ENCODE assay signal across 8 cellular contexts in the genomic region with DNA sequence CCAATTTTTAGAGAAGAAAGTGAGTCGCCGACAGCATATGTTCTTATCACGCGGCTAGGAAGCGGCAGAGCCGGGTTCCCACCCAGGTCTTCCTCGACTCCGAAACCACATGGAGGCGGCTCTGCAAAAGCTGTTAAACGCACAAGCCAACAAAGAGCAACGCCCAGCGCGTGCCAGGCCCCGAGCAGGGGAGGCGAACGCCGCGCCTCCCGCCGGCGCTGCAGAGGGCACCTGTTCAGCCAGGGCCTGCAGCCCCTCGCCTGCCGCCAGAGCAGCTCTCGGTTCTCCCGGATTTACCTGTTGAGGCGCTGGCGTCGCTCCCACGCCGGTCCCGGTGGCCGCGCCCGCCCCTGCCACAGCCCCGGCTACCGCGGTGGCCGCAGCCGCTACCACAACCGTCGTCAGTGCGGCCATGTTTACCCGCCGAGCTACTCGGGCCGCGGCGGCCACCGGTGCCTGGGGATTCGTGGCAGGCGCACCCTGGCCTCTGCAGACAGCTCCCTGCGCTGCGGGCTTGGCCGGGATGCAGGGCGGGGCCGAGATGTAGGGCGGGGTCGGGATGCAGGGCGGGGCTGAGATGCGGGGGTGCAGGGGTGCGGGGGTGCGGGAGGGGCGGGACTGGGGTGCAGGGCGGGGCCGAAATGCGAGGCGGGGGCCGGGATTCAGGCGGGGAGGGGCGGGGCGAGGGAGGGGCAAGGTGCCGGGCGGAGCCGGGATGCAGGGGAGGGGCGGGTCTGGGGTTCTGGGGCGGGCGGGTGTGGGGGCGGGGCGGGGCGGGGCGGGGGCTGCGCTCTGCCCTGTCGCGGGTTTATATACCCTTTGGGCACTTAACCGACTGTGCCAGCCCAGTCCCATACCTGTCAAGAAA. TPM values are rescaled to one million over a fixed set of nuclear protein-coding genes. Genes with fewer than 3 reads are reported as not detected.
DNase-seq lines count a peak whose midpoint lies in the region; ATAC-seq and TF ChIP-seq lines count a peak whose summit lies in the region.

A gene with protein sequence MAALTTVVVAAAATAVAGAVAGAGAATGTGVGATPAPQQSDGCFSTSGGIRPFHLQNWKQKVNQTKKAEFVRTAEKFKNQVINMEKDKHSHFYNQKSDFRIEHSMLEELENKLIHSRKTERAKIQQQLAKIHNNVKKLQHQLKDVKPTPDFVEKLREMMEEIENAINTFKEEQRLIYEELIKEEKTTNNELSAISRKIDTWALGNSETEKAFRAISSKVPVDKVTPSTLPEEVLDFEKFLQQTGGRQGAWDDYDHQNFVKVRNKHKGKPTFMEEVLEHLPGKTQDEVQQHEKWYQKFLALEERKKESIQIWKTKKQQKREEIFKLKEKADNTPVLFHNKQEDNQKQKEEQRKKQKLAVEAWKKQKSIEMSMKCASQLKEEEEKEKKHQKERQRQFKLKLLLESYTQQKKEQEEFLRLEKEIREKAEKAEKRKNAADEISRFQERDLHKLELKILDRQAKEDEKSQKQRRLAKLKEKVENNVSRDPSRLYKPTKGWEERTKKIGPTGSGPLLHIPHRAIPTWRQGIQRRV (minus strand): TSS at position 525 of the 868 bp plus-strand sequence. CDS start 111 bp downstream, at position 414.

- no peaks in the 10 kb centered on the region for H3K36me3 Mint-ChIP-seq in CD4-positive, CD25-positive, alpha-beta regulatory T cell

- peaks cover 51% of the 10 kb centered on the region for H3K27me3 Mint-ChIP-seq in CD4-positive, CD25-positive, alpha-beta regulatory T cell

- peaks cover 27% of the 10 kb centered on the region for H3K27me3 ChIP-seq in CD4-positive, CD25-positive, alpha-beta regulatory T cell (ENCODE audit: control insufficient read depth, insufficient read depth, low read length)

- H3K9me3 Mint-ChIP-seq in CD4-positive, CD25-positive, alpha-beta regulatory T cell, result peaks cover 0 to 14% (median 4%) of the 10 kb centered on the region in 7 donors

- H3K4me1 Mint-ChIP-seq in CD4-positive, CD25-positive, alpha-beta regulatory T cell, result peaks cover 0 to 12% (median 4%) of the 10 kb centered on the region in 4 donors

- peak within 1 kb of the TSS in 2 of 3 donors; percentile 26 to 60 for H3K27ac Mint-ChIP-seq in CD4-positive, CD25-positive, alpha-beta regulatory T cell

- no peak for TF ChIP-seq CTCF in epithelial cell of esophagus (IDR thresholded peaks at IDR 0.05; ENCODE audit: insufficient read depth, low read depth, low read length, missing control alignments)

- peak within 1 kb of the TSS; percentile 55 to 89 (median 82) for H3K4me3 Mint-ChIP-seq in CD4-positive, CD25-positive, alpha-beta regulatory T cell

- peak within 1 kb of the TSS; percentile 61 for H3K4me3 ChIP-seq in CD4-positive, CD25-positive, alpha-beta regulatory T cell (ENCODE audit: low read depth, low read length)
- peak within 1 kb of the TSS; percentile 69 for H3K4me3 ChIP-seq in epithelial cell of esophagus (ENCODE audit: low read length)

- H3K9me3 ChIP-seq in CD4-positive, CD25-positive, alpha-beta regulatory T cell (ENCODE audit: control insufficient read depth in 2 of 2, low read length in 2 of 2), result peaks cover 14 to 15% of the 10 kb centered on the region in 2 experiments

- DNase-seq in CD4-positive, CD25-positive, alpha-beta regulatory T cell, result peak; percentile 49 to 73 (median 60)
- DNase-seq in NOMO-1 (lab: John Stamatoyannopoulos, UW; ENCODE audit: unreplicated experiment in 2 of 2) (peak; percentile 48 to 59), epithelial cell of esophagus (ENCODE audit: low read depth) (peak; percentile 84), mucosa of gallbladder (ENCODE audit: low spot score) (peak; percentile 69)
- peak; percentile 49 for DNase-seq in activated CD8-positive, alpha-beta memory T cell treated with anti-CD3 and anti-CD28 coated beads, Interleukin-2, amount 50 U/mL, for 24 hours (ENCODE audit: extremely low read depth)
- peak; percentile 66 for DNase-seq in stimulated activated CD8-positive, alpha-beta memory T cell treated with anti-CD3 and anti-CD28 coated beads, Interleukin-4, amount 100 ng/mL, for 24 hours (ENCODE audit: low read depth)

- H3K27ac ChIP-seq in CD4-positive, CD25-positive, alpha-beta regulatory T cell (ENCODE audit: insufficient read depth, low read length, poor library complexity, severe bottlenecking), result no peak within 1 kb of the TSS

- peak; percentile 65 to 66 for ATAC-seq in CD4-positive, CD25-positive, alpha-beta regulatory T cell (ENCODE audit: low read depth in 2 of 2)
- ATAC-seq in GM19351 (IDR thresholded peaks at IDR 0.05; ENCODE audit: unreplicated experiment) (peak; percentile 80), HG03469 (IDR thresholded peaks at IDR 0.05; ENCODE audit: unreplicated experiment) (peak; percentile 66)

- H3K4me1 ChIP-seq in CD4-positive, CD25-positive, alpha-beta regulatory T cell (ENCODE audit: control insufficient read depth, insufficient read depth, low read length, poor library complexity, severe bottlenecking), result peaks cover 14% of the 10 kb centered on the region

- H3K36me3 ChIP-seq in CD4-positive, CD25-positive, alpha-beta regulatory T cell (ENCODE audit: control insufficient read depth, insufficient read depth, low read length), result no peaks in the 10 kb centered on the region

RNA-seq across cellular contexts. Expression of the gene that starts here (rescaled TPM):
- total RNA-seq in CD4-positive, CD25-positive, alpha-beta regulatory T cell, result 2.3 TPM
- polyA plus RNA-seq in CD4-positive, CD25-positive, alpha-beta regulatory T cell, result 1 to 10 TPM in 3 of 4 donors, under 1 TPM in 1; 0.89 to 2.7 (median 1.5) TPM
- 4.1 TPM for total RNA-seq in mucosa of gallbladder
